Comparison of ENCODE assay signal across 8 cellular contexts in the genomic region with DNA sequence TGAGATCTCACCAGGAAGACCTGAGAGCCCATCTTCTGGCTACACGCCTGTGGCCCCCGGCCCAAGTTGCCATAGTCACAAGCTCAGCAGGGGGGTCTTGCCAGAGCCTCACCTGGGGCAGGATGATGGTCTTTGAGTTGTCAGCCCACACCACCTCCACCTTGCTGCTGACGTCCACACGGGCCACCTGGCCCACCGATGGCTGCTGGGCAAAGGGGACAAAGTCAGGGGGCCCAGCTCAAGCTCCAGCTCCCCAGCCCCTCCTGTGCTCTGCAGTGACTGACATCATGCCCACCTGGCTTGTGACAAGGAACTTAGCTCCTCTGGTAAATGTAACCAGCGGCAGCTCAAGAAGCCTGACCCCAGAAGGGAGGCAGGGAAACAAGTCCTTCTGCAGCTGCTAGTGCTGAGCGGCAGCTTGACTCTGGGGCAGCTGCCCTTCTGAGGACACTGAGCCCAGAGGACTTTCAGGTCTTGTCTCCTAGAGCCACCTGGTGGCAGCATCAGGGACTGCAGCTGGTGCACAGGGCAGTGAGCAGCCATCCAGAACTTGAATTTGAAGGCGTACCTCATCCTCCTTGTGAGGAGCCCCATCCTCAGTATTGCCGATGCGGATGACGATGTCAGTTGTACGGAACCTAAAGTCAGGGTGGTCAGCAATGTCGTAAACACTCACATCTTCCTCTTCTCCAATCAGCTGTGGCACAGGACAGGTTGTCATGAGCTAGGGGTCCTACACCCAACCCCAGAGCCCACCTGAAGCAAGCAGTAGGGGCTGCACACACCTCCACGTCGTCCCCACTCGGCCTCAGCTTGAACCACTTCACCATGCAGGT. TPM values are rescaled to one million over a fixed set of nuclear protein-coding genes. Genes with fewer than 3 reads are reported as not detected.
DNase-seq lines count a peak whose midpoint lies in the region; TF ChIP-seq lines count a peak whose summit lies in the region.

No MANE protein-coding gene starts in this region.

- DNase-seq in AG20443 (ENCODE audit: low spot score) (peak; percentile 92), H7 (peak; percentile 95), NCI-H524 (lab: John Stamatoyannopoulos, UW) (peak; percentile 85 to 95), colonic mucosa (peak; percentile 93), lower leg skin (ENCODE audit: low spot score in 2 of 2) (peak; percentile 82 to 98), cortex of kidney (lab: John Stamatoyannopoulos, UW) (no peak)
- DNase-seq in activated CD4-positive, alpha-beta T cell treated with anti-CD3 and anti-CD28 coated beads for 48 hours, result peak; percentile 91
- DNase-seq in stimulated activated CD4-positive, alpha-beta T cell treated with anti-CD3 and anti-CD28 coated beads, TNF-alpha, amount 100 ng/mL, for 4 hours (ENCODE audit: low read depth in 3 of 3), result peak; percentile 69 to 78 (median 78)

- H3K27me3 ChIP-seq in H7 (ENCODE audit: control insufficient read depth, insufficient read depth, low read length) (no peaks in the 10 kb centered on the region), colonic mucosa (no peaks in the 10 kb centered on the region)

- TF ChIP-seq CTCF in colonic mucosa (IDR thresholded peaks at IDR 0.05) (peak; percentile 98), lower leg skin (IDR thresholded peaks at IDR 0.05) (peak in 1 of 3 donors; percentile 96)

- no peak for TF ChIP-seq POLR2A in lower leg skin (IDR thresholded peaks at IDR 0.05)

- peaks cover 65% of the 10 kb centered on the region for H3K36me3 ChIP-seq in H7 (replicated peaks; ENCODE audit: control insufficient read depth, insufficient read depth, low read length)
- peaks cover 9% of the 10 kb centered on the region for H3K36me3 ChIP-seq in colonic mucosa

- no peak overlapping the region for H3K9ac ChIP-seq in colonic mucosa (ENCODE audit: low read depth in 2 of 2, low read length in 2 of 2)

- no peak overlapping the region for H3K27ac ChIP-seq in colonic mucosa

- 44 to 64% methylated on average over 12 to 16 of the region's 16 CpGs for WGBS in lower leg skin, 2 donors

- intact Hi-C loops in colonic mucosa (cut with DNase I), result loop anchor here (2.0 kb wide), 1 partner anchor 95 kb away; no protein-coding TSS in a partner anchor
- intact Hi-C loops in lower leg skin (cut with DNase I; ENCODE audit: low total_unique reads), result loop anchor here (2.0 kb wide), 1 partner anchor 95 kb away; no protein-coding TSS in a partner anchor

- H3K4me3 ChIP-seq in H7 (ENCODE audit: insufficient read depth, low read depth, low read length) (no peak overlapping the region), colonic mucosa (no peak overlapping the region), lower leg skin (ENCODE audit: low read depth, poor library complexity, severe bottlenecking) (no peak overlapping the region)

- H3K9me3 ChIP-seq in colonic mucosa, result no peaks in the 10 kb centered on the region

- no peaks in the 10 kb centered on the region for H3K4me1 ChIP-seq in colonic mucosa

RNA-seq across cellular contexts. Expression of a gene that starts 13.5 kb away (rescaled TPM):
- 1.9 and 4.8 TPM in 2 replicates for total RNA-seq in H7 (2014; rRNA removed; shearing (Covaris generic))
- 1 to 10 TPM; 2.1 to 3.3 TPM for total RNA-seq in colonic mucosa
- 10 to 100 TPM in 3 of 4 donors, 1 to 10 TPM in 1; 9.7 to 35.6 (median 18.3) TPM for total RNA-seq in lower leg skin

RNA-seq across cellular contexts. Expression of a gene that starts 44.2 kb away (rescaled TPM):
- 51.9 and 56.8 TPM in 2 replicates for total RNA-seq in H7 (2014; rRNA removed; shearing (Covaris generic))
- total RNA-seq in colonic mucosa, result 10 to 100 TPM; 60.7 to 70.0 TPM
- 10 to 100 TPM; 35.8 to 72.3 (median 62.2) TPM for total RNA-seq in lower leg skin

RNA-seq across cellular contexts. Expression of a gene that starts 55.0 kb away (rescaled TPM):
- 52.2 and 58.7 TPM in 2 replicates for total RNA-seq in H7 (2014; rRNA removed; shearing (Covaris generic))
- total RNA-seq in colonic mucosa (10 to 100 TPM; 17.5 to 25.2 TPM), lower leg skin (10 to 100 TPM; 20.3 to 52.0 (median 26.0) TPM)
